19 cellular contexts compared by ENCODE assay signal in the genomic region with DNA sequence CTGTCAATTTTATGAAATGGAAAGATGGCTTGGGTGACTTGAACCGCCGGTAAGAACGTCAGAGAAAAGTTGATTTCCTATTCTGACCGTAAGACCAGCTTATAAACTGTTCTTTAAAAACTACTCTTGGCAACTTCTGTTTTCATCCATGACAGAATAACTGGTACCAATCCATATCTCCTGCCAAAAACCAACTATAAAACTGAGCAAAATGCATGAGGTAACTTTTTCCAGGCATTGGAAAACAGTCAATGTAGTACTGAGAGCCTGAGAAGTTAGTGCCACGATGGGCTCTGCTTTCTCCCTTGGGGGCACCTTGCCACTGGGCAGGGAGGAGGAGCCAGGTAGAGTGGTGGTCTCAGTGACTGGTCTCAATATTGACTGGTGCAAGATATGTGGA.
DNase-seq lines count a peak whose midpoint lies in the region; ATAC-seq and TF ChIP-seq lines count a peak whose summit lies in the region.
"Had no signal": no experiment of that assay in that cellular context is flagged by ENCODE, and none has a peak within 500 bp of the region (broad histone marks: within the 10 kb centered on the region; RNA-seq: fewer than 3 reads in every experiment).

No MANE protein-coding gene starts in this region.

- dilution Hi-C loops in IMR-90 (cut with HindIII; ENCODE audit: low sequenced_read_pairs, unreplicated experiment): no loop called here

- 0 out of 2 replicates have a peak overlapping the region, but pooled peaks have one; percentile 42 for H3K27ac ChIP-seq in IMR-90 (ENCODE audit: insufficient read depth, low read length)
- peak overlapping the region; percentile 6 to 73 for H3K27ac ChIP-seq in breast epithelium
- H3K27ac ChIP-seq in thoracic aorta: peak overlapping the region; percentile 18 to 56
- no peak overlapping the region for H3K27ac ChIP-seq in neuronal stem cell (replicated peaks; ENCODE audit: low read length)
- H3K27ac ChIP-seq in adrenal gland: no peak overlapping the region
- H3K27ac ChIP-seq: HL-60 had no signal

- H3K9me1 ChIP-seq in IMR-90 (ENCODE audit: insufficient read depth, low read length): no peaks in the 10 kb centered on the region

- 88% methylated on average over 1 of the region's 5 CpGs; no CpG with 5 or more reads in 1 of the 2 experiments for WGBS in IMR-90 (ENCODE audit: extremely low coverage in 2 of 2, insufficient read length in 1 of 2), 2 experiments
- WGBS in neuronal stem cell (ENCODE audit: extremely low coverage in 2 of 2, insufficient read length in 2 of 2, insufficient replicate concordance in 1 of 2), 2 donors: no CpG with 5 or more reads among the region's 5 CpGs
- WGBS in adrenal gland, 4 donors: 92 to 98% (median 95%) methylated on average over 5 of the region's 5 CpGs

- in situ Hi-C loops in IMR-90 (cut with MboI; ENCODE audit: low sequenced_read_pairs): no loop called here

- no peaks in the 10 kb centered on the region for H4K20me1 ChIP-seq in IMR-90 (ENCODE audit: insufficient read depth, low read length)

- H2AK5ac ChIP-seq in IMR-90 (ENCODE audit: low read depth, low read length) (peak overlapping the region; percentile 83), neuronal stem cell (ENCODE audit: low read depth, low read length) (no peak overlapping the region)

- H3K4me3 Mint-ChIP-seq in progenitor cell of endocrine pancreas (ENCODE audit: low read depth): no peak overlapping the region
- H3K4me3 Mint-ChIP-seq: B cell; CD4-positive, alpha-beta T cell; HFFc6 had no signal

- H3K4me1 ChIP-seq in IMR-90 (ENCODE audit: control insufficient read depth, insufficient read depth, low read length) (peaks cover 4% of the 10 kb centered on the region; the same call in 1 of the 2 replicates), breast epithelium (peaks cover 0 to 8% of the 10 kb centered on the region in 2 donors), thoracic aorta (ENCODE audit: control insufficient read depth in 1 of 2, low read depth in 2 of 2) (peaks cover 10 to 66% of the 10 kb centered on the region in 2 donors), neuronal stem cell (ENCODE audit: control insufficient read depth in 2 of 2, insufficient read depth in 1 of 2, low read depth in 1 of 2, low read length in 2 of 2) (no peaks in the 10 kb centered on the region), adrenal gland (replicated peaks in 1 of 2) (peaks cover 12 to 27% of the 10 kb centered on the region in 2 donors)

- H3K4ac ChIP-seq in IMR-90 (ENCODE audit: low read depth, low read length) (peak overlapping the region; percentile 76; the same call in 1 of the 2 replicates), neuronal stem cell (ENCODE audit: low read length) (no peak overlapping the region)

- H3K36me3 Mint-ChIP-seq in progenitor cell of endocrine pancreas (ENCODE audit: insufficient read depth): no peaks in the 10 kb centered on the region

- no peaks in the 10 kb centered on the region for H3K27me3 Mint-ChIP-seq in progenitor cell of endocrine pancreas
- H3K27me3 Mint-ChIP-seq: B cell; CD4-positive, alpha-beta T cell had no signal

- no peaks in the 10 kb centered on the region for H3K9me3 Mint-ChIP-seq in progenitor cell of endocrine pancreas (ENCODE audit: low read depth)
- H3K9me3 Mint-ChIP-seq: CD4-positive, alpha-beta T cell had no signal

- intact Hi-C loops in IMR-90 (cut with micrococcal nuclease) (no loop called here), breast epithelium (cut with DNase I; ENCODE audit: low total_unique reads) (no loop called here), head of caudate nucleus (cut with DNase I) (no loop called here), adrenal gland (cut with DNase I) (no loop called here)

- H2BK15ac ChIP-seq in IMR-90 (ENCODE audit: low read depth, low read length) (peak overlapping the region; percentile 53; the same call in 2 of the 3 replicates), neuronal stem cell (ENCODE audit: low read length) (no peak overlapping the region)

- CTCF ChIA-PET in IMR-90 (lab: Yijun Ruan, JAX): no interaction called here

- peak overlapping the region; percentile 75 for H2BK20ac ChIP-seq in IMR-90 (ENCODE audit: low read depth, low read length)

- no peak overlapping the region for H2BK5ac ChIP-seq in IMR-90 (ENCODE audit: low read depth, low read length, poor library complexity, severe bottlenecking)
- no peak overlapping the region for H2BK5ac ChIP-seq in neuronal stem cell (ENCODE audit: low read length)

- POLR2A ChIA-PET in IMR-90 (lab: Charles Lee; ENCODE audit: unreplicated experiment): no interaction called here

- no TSS peak for BruUV-seq in IMR-90 (replicated peaks; lab: Mats Ljungman, UMichigan)

- H3K36me3 ChIP-seq in IMR-90 (ENCODE audit: control insufficient read depth, insufficient read depth, low read length): no peaks in the 10 kb centered on the region
- no peaks in the 10 kb centered on the region for H3K36me3 ChIP-seq in breast epithelium
- H3K36me3 ChIP-seq in thoracic aorta: no peaks in the 10 kb centered on the region
- no peaks in the 10 kb centered on the region for H3K36me3 ChIP-seq in neuronal stem cell (replicated peaks in 1 of 2; ENCODE audit: control insufficient read depth in 2 of 2, insufficient read depth in 2 of 2, low read length in 2 of 2)
- H3K36me3 ChIP-seq in adrenal gland (replicated peaks in 1 of 2): no peaks in the 10 kb centered on the region

- H2AFZ ChIP-seq in IMR-90 (replicated peaks; ENCODE audit: low read length, poor library complexity): no peak overlapping the region
- no peak overlapping the region for H2AFZ ChIP-seq in neuronal stem cell (ENCODE audit: low read length)

- no peak overlapping the region for H2AK9ac ChIP-seq in IMR-90 (replicated peaks; ENCODE audit: low read depth, low read length, poor library complexity)

- H3K23ac ChIP-seq in IMR-90 (ENCODE audit: low read depth, low read length) (no peak overlapping the region), neuronal stem cell (ENCODE audit: low read depth, low read length, poor library complexity) (no peak overlapping the region)

- peaks cover 3% of the 10 kb centered on the region for H3K4me1 Mint-ChIP-seq in progenitor cell of endocrine pancreas (ENCODE audit: low read depth)

- no peak overlapping the region for H2BK12ac ChIP-seq in neuronal stem cell (ENCODE audit: low read length)

- H3K79me1 ChIP-seq in IMR-90 (ENCODE audit: low read depth in 1 of 2, low read length in 2 of 2) (no peaks in the 10 kb centered on the region), neuronal stem cell (ENCODE audit: low read depth, low read length) (no peaks in the 10 kb centered on the region)

- ATAC-seq in IMR-90 (ENCODE audit: low read depth) (no peak), thoracic aorta (ENCODE audit: insufficient number of reproducible peaks, low FRiP score, low read depth) (no peak)

- peak overlapping the region; percentile 96 for H4K5ac ChIP-seq in IMR-90 (ENCODE audit: low read depth, low read length)

- no peak for TF ChIP-seq CTCF in IMR-90 (conservative IDR thresholded peaks at IDR 0.05; ENCODE audit: low read depth, low read length)
- no peak for TF ChIP-seq CTCF in breast epithelium (IDR thresholded peaks at IDR 0.05)
- no peak for TF ChIP-seq CTCF in progenitor cell of endocrine pancreas (IDR thresholded peaks at IDR 0.05; ENCODE audit: unreplicated experiment)
- TF ChIP-seq CTCF in thoracic aorta (IDR thresholded peaks at IDR 0.05): no peak
- no peak for TF ChIP-seq CTCF in adrenal gland (IDR thresholded peaks at IDR 0.05)

- H3K4me2 ChIP-seq in IMR-90 (ENCODE audit: low read depth, low read length): no peak overlapping the region
- no peak overlapping the region for H3K4me2 ChIP-seq in neuronal stem cell (ENCODE audit: insufficient read depth, low read length, poor library complexity, severe bottlenecking)
- H3K4me2 ChIP-seq: SK-N-SH had no signal

- peak overlapping the region; percentile 67 for H3K27ac Mint-ChIP-seq in progenitor cell of endocrine pancreas
- H3K27ac Mint-ChIP-seq: B cell; CD4-positive, alpha-beta T cell; HFFc6 had no signal

- peak overlapping the region; percentile 78 for H2BK120ac ChIP-seq in IMR-90 (ENCODE audit: low read depth, low read length)
- H2BK120ac ChIP-seq in neuronal stem cell (ENCODE audit: low read depth, low read length): no peak overlapping the region

- TF ChIP-seq RAD21 in IMR-90 (IDR thresholded peaks at IDR 0.05; ENCODE audit: low read length): no peak

- H4K8ac ChIP-seq in IMR-90 (ENCODE audit: low read depth in 2 of 2, low read length in 2 of 2) (0 out of 4 replicates have a peak overlapping the region, but pooled peaks of 1 of the 2 experiments have one; percentile 51), neuronal stem cell (ENCODE audit: low read depth, low read length) (no peak overlapping the region)

- H3K18ac ChIP-seq in IMR-90 (ENCODE audit: low read depth, low read length) (peak overlapping the region; percentile 96), neuronal stem cell (ENCODE audit: low read length) (no peak overlapping the region)

- H3K27me3 ChIP-seq in IMR-90 (ENCODE audit: control insufficient read depth, insufficient read depth, low read length) (no peaks in the 10 kb centered on the region), breast epithelium (no peaks in the 10 kb centered on the region), thoracic aorta (replicated peaks; ENCODE audit: insufficient read depth) (no peaks in the 10 kb centered on the region), neuronal stem cell (ENCODE audit: control insufficient read depth in 3 of 3, insufficient read depth in 3 of 3, low read depth in 1 of 3, low read length in 3 of 3) (no peaks in the 10 kb centered on the region), adrenal gland (no peaks in the 10 kb centered on the region)

- no peak overlapping the region; the same call in 1 of the 2 replicates for H3K14ac ChIP-seq in IMR-90 (replicated peaks; ENCODE audit: low read depth, low read length)
- H3K14ac ChIP-seq in neuronal stem cell (ENCODE audit: low read length): no peak overlapping the region

- H3K9ac ChIP-seq in IMR-90 (ENCODE audit: low read depth, low read length): no peak overlapping the region
- H3K9ac ChIP-seq in neuronal stem cell (ENCODE audit: low read depth, low read length, poor library complexity): no peak overlapping the region
- H3K9ac ChIP-seq: SK-N-SH had no signal

- H3K9me3 ChIP-seq in IMR-90 (ENCODE audit: control insufficient read depth, insufficient read depth, low read length): no peaks in the 10 kb centered on the region
- no peaks in the 10 kb centered on the region for H3K9me3 ChIP-seq in breast epithelium
- H3K9me3 ChIP-seq in thoracic aorta: no peaks in the 10 kb centered on the region
- H3K9me3 ChIP-seq in neuronal stem cell (replicated peaks in 1 of 2; ENCODE audit: control insufficient read depth in 2 of 2, insufficient read depth in 1 of 2, low read depth in 1 of 2, low read length in 2 of 2): no peaks in the 10 kb centered on the region
- H3K9me3 ChIP-seq in adrenal gland (replicated peaks in 1 of 3): no peaks in the 10 kb centered on the region
- H3K9me3 ChIP-seq: SK-N-SH had no signal

- no peak overlapping the region for H3K56ac ChIP-seq in IMR-90 (ENCODE audit: extremely low read depth, insufficient read depth, low read length)

- TF ChIP-seq POLR2A in IMR-90 (IDR thresholded peaks at IDR 0.05; ENCODE audit: low read depth, low read length): no peak
- TF ChIP-seq POLR2A in breast epithelium (IDR thresholded peaks at IDR 0.05): no peak
- no peak for TF ChIP-seq POLR2A in adrenal gland (IDR thresholded peaks at IDR 0.05)

- DNase-seq in IMR-90 (no peak), breast epithelium (ENCODE audit: low spot score in 2 of 2) (no peak), progenitor cell of endocrine pancreas (ENCODE audit: low spot score, unreplicated experiment) (no peak), thoracic aorta (ENCODE audit: low spot score) (no peak), neuronal stem cell (ENCODE audit: low spot score) (no peak), head of caudate nucleus (no peak), adrenal gland (no peak)
- DNase-seq: CD4-positive, alpha-beta T cell; DMS53; HFFc6; MV-4-11; NCI-H1417 treated with DMSO at 0.1 percent for 48 hours; NCI-H2081; NCI-H510A; NCI-H82; SHP77; SK-N-SH had no signal

- H3K4me3 ChIP-seq in IMR-90 (ENCODE audit: insufficient read depth, low read depth, low read length) (no peak overlapping the region), breast epithelium (no peak overlapping the region), thoracic aorta (no peak overlapping the region), neuronal stem cell (ENCODE audit: low read length in 2 of 2) (no peak overlapping the region), adrenal gland (no peak overlapping the region)

- H4K91ac ChIP-seq in IMR-90 (ENCODE audit: insufficient read depth, low read depth, low read length) (peak overlapping the region; percentile 50; the same call in 1 of the 2 replicates), neuronal stem cell (ENCODE audit: low read depth, low read length, poor library complexity) (no peak overlapping the region)

Comparison
In these comparisons a context has a peak if more than half of its experiments do, and no peak if none do; other contexts are left out.
1. H3K27ac ChIP-seq: peak in IMR-90 (single experiment), breast epithelium (2 of 2) and thoracic aorta (2 of 2); none in neuronal stem cell (single experiment) and adrenal gland (0 of 5).